In genomic region chr18:97252-97914, GRCh38 we compare ENCODE assay signal across 10 cellular contexts. TPM values are rescaled to one million over a fixed set of nuclear protein-coding genes. Genes with fewer than 3 reads are reported as not detected.
DNase-seq lines count a peak whose midpoint lies in the region; ATAC-seq, FAIRE-seq and TF ChIP-seq lines count a peak whose summit lies in the region.
"Not testable (repeated sequence)": the region's sequence is repeated elsewhere in the genome, so short reads cannot be mapped to it uniquely, and the experiment has no call there.
"Had no signal": no experiment of that assay in that cellular context is flagged by ENCODE, and none has a peak within 500 bp of the region (broad histone marks: within the 10 kb centered on the region; RNA-seq: fewer than 3 reads in every experiment).

No MANE protein-coding gene starts in this region.

- H3K4me2 ChIP-seq in DOHH2 (ENCODE audit: low read length); H1 (ENCODE audit: insufficient read depth in 1 of 2, low read depth in 2 of 2, low read length in 2 of 2): not testable (repeated sequence)

- peaks cover 12% of the 10 kb centered on the region for H3K27me3 Mint-ChIP-seq in activated CD4-positive, alpha-beta T cell treated with anti-CD3 and anti-CD28 coated beads, Interleukin-2, amount 10 ng/mL, durations not matched to agents 24 days and 14 days

- not testable (repeated sequence) for H3K9me2 ChIP-seq in DOHH2 (replicated peaks; ENCODE audit: control insufficient read depth, low read length)

- H4K5ac ChIP-seq in H1 (ENCODE audit: insufficient read length, low read depth, low read length) = not testable (repeated sequence)

- H3K4me1 ChIP-seq in DOHH2 (ENCODE audit: control insufficient read depth, low read length); H1 (replicated peaks in 1 of 4; ENCODE audit: control insufficient read depth in 3 of 4, insufficient read depth in 4 of 4, low read length in 3 of 4): not testable (repeated sequence)

- not testable (repeated sequence) for H3K9ac ChIP-seq in H1 (replicated peaks in 1 of 4; ENCODE audit: extremely low read depth in 1 of 4, low read depth in 3 of 4, low read length in 3 of 4)

- intact Hi-C loops in activated CD4-positive, alpha-beta T cell treated with anti-CD3 and anti-CD28 coated beads, Interleukin-2, amount 10 ng/mL, durations not matched to agents 24 days and 14 days (cut with micrococcal nuclease) = not testable (repeated sequence)

- not testable (repeated sequence) for H4K91ac ChIP-seq in H1 (replicated peaks; ENCODE audit: insufficient read length, low read length)

- not testable (repeated sequence) for H3K14ac ChIP-seq in H1 (ENCODE audit: insufficient read length)

- H2BK12ac ChIP-seq in H1 (ENCODE audit: low read depth, low read length) = not testable (repeated sequence)

- not testable (repeated sequence) for H3K27me3 ChIP-seq in DOHH2 (ENCODE audit: control insufficient read depth, low read length); H1 (replicated peaks in 1 of 4; ENCODE audit: control insufficient read depth in 3 of 4, extremely low read depth in 1 of 4, insufficient read depth in 3 of 4, low read length in 3 of 4)

- not testable (repeated sequence) for H4K8ac ChIP-seq in H1 (ENCODE audit: extremely low read depth, insufficient read depth, low read length)

- not testable (repeated sequence) for H3K4me3 Mint-ChIP-seq in activated CD4-positive, alpha-beta T cell treated with anti-CD3 and anti-CD28 coated beads, Interleukin-2, amount 10 ng/mL, durations not matched to agents 24 days and 14 days

- not testable (repeated sequence) for H3K4me1 Mint-ChIP-seq in activated CD4-positive, alpha-beta T cell treated with anti-CD3 and anti-CD28 coated beads, Interleukin-2, amount 10 ng/mL, durations not matched to agents 24 days and 14 days

- not testable (repeated sequence) for TF ChIP-seq POLR2A in H1 (IDR thresholded peaks at IDR 0.05; ENCODE audit: control extremely low read depth in 1 of 2, low read depth in 2 of 2, low read length in 2 of 2)

- not testable (repeated sequence) for H3K79me2 ChIP-seq in DOHH2 (ENCODE audit: control insufficient read depth, low read length); H1 (ENCODE audit: control insufficient read depth in 1 of 2, insufficient read depth in 2 of 2, low read length in 2 of 2)

- not testable (repeated sequence) for H3K36me3 ChIP-seq in DOHH2 (ENCODE audit: control insufficient read depth, low read length); H1 (ENCODE audit: control insufficient read depth in 2 of 4, insufficient read depth in 4 of 4, low read length in 3 of 4)

- H3K27ac ChIP-seq in DOHH2 (ENCODE audit: low read depth, low read length); H1 (ENCODE audit: low read depth, low read length): not testable (repeated sequence)

- not testable (repeated sequence) for TF ChIP-seq RAD21 in H1 (IDR thresholded peaks at IDR 0.05 in 1 of 2, conservative IDR thresholded peaks at IDR 0.05 in 1 of 2; ENCODE audit: low read depth in 2 of 2, low read length in 2 of 2)

- not testable (repeated sequence) for H2BK20ac ChIP-seq in H1 (ENCODE audit: low read length)

- H3K27ac Mint-ChIP-seq in activated CD4-positive, alpha-beta T cell treated with anti-CD3 and anti-CD28 coated beads, Interleukin-2, amount 10 ng/mL, durations not matched to agents 24 days and 14 days = not testable (repeated sequence)

- H2AFZ ChIP-seq in H1 (ENCODE audit: low read length) = not testable (repeated sequence)

- CTCF ChIA-PET in H1 (lab: Charles Lee; ENCODE audit: partially characterized antibody) = not testable (repeated sequence)

- H3K9me3 Mint-ChIP-seq in activated CD4-positive, alpha-beta T cell treated with anti-CD3 and anti-CD28 coated beads, Interleukin-2, amount 10 ng/mL, durations not matched to agents 24 days and 14 days = not testable (repeated sequence)

- peak; percentile 65 for DNase-seq in activated CD4-positive, alpha-beta T cell treated with anti-CD3 and anti-CD28 coated beads, Interleukin-2, amount 10 ng/mL, durations not matched to agents 24 days and 14 days
- not testable (repeated sequence) for DNase-seq in H1 (ENCODE audit: low read depth in 1 of 2, low spot score in 2 of 2)
- DNase-seq in stimulated activated CD4-positive, alpha-beta T cell treated with anti-CD3 and anti-CD28 coated beads, Interleukin-15, amount 100 ng/mL, for 24 hours = peak; percentile 52

- H3K79me1 ChIP-seq in H1 (ENCODE audit: low read depth, low read length) = not testable (repeated sequence)

- H2BK15ac ChIP-seq in H1 (ENCODE audit: low read length) = not testable (repeated sequence)

- H4K20me1 ChIP-seq in DOHH2 (ENCODE audit: control insufficient read depth, insufficient read depth, low read depth, low read length); H1 (replicated peaks in 1 of 2; ENCODE audit: control insufficient read depth in 1 of 2, insufficient read depth in 2 of 2, low read length in 2 of 2): not testable (repeated sequence)

- not testable (repeated sequence) for H2BK5ac ChIP-seq in H1 (ENCODE audit: low read depth, low read length)

- 81% methylated on average over 4 of the region's 31 CpGs; no CpG with 5 or more reads in 1 of the 2 experiments for WGBS in H1 (ENCODE audit: extremely low coverage in 1 of 2, insufficient coverage in 1 of 2, insufficient read length in 1 of 2, insufficient replicate concordance in 2 of 2, low coverage in 1 of 2, low lambda C conversion rate in 2 of 2, missing lambda C conversion rate in 1 of 2), 2 experiments

- POLR2A ChIA-PET in H1 (lab: Charles Lee; ENCODE audit: partially characterized antibody) = not testable (repeated sequence)

- not testable (repeated sequence) for H2AK5ac ChIP-seq in H1 (ENCODE audit: low read depth, low read length)

- H3K4me3 ChIP-seq in DOHH2 (ENCODE audit: low read length); H1 (ENCODE audit: extremely low read depth in 1 of 4, insufficient read depth in 2 of 4, low read depth in 3 of 4, low read length in 4 of 4): not testable (repeated sequence)

- TF ChIP-seq CTCF in DOHH2 (IDR thresholded peaks at IDR 0.05; ENCODE audit: low read depth, low read length, poor library complexity, severe bottlenecking) (peak; percentile 62), H1 (IDR thresholded peaks at IDR 0.05; ENCODE audit: control extremely low read depth in 1 of 3, insufficient read depth in 1 of 3, low read depth in 1 of 3, low read length in 3 of 3) (peak in 2 of 3 experiments; percentile 4 to 46; a peak in 3 of 4 replicates)

- not testable (repeated sequence) for H3K4ac ChIP-seq in H1 (replicated peaks; ENCODE audit: insufficient read length, low read depth, low read length)

- not testable (repeated sequence) for H3K23ac ChIP-seq in H1 (ENCODE audit: insufficient read length)

- ATAC-seq in GM18909 (IDR thresholded peaks at IDR 0.05; ENCODE audit: poor library complexity, unreplicated experiment) = peak; percentile 99
- ATAC-seq in GM21619 (IDR thresholded peaks at IDR 0.05; ENCODE audit: unreplicated experiment) = peak; percentile 93
- peak; percentile 99 for ATAC-seq in HG02973 (IDR thresholded peaks at IDR 0.05; ENCODE audit: unreplicated experiment)
- ATAC-seq in HG03521 (IDR thresholded peaks at IDR 0.05; ENCODE audit: unreplicated experiment) = peak; percentile 97

- FAIRE-seq in H1 (lab: Jason Lieb, UNC) = not testable (repeated sequence)

- H3K56ac ChIP-seq in H1 (replicated peaks; ENCODE audit: insufficient read length, low read depth, low read length) = not testable (repeated sequence)

- peaks cover 12% of the 10 kb centered on the region; the same call in 1 of the 2 replicates for H3K9me3 ChIP-seq in DOHH2 (ENCODE audit: control insufficient read depth, insufficient read depth, low read length)
- H3K9me3 ChIP-seq in H1 (ENCODE audit: insufficient read depth in 2 of 2, low read depth in 1 of 2, low read length in 1 of 2) = peaks cover 13 to 36% of the 10 kb centered on the region in 2 experiments

- TF ChIP-seq EP300 in H1 (IDR thresholded peaks at IDR 0.05; ENCODE audit: borderline replicate concordance in 1 of 2, low read depth in 2 of 2, low read length in 2 of 2) = not testable (repeated sequence)

- not testable (repeated sequence) for H2BK120ac ChIP-seq in H1 (replicated peaks; ENCODE audit: low read depth, low read length)

- not testable (repeated sequence) for H3K23me2 ChIP-seq in H1 (ENCODE audit: low read depth, low read length)

- H3K18ac ChIP-seq in H1 (ENCODE audit: extremely low read depth, low read length) = not testable (repeated sequence)

- H3F3A ChIP-seq in DOHH2 (ENCODE audit: control insufficient read depth, insufficient read depth) = not testable (repeated sequence)

- H3K36me3 Mint-ChIP-seq in activated CD4-positive, alpha-beta T cell treated with anti-CD3 and anti-CD28 coated beads, Interleukin-2, amount 10 ng/mL, durations not matched to agents 24 days and 14 days (ENCODE audit: low read depth) = not testable (repeated sequence)

RNA-seq across cellular contexts. Expression of gene TUBB8B, which starts 48.0 kb away (rescaled TPM):
- not detected in 2 replicates for total RNA-seq in activated CD4-positive, alpha-beta T cell treated with anti-CD3 and anti-CD28 coated beads, Interleukin-2, amount 10 ng/mL, durations not matched to agents 24 days and 14 days
- total RNA-seq in H1 (2021; fragmentation: NEBNext Ultra II Directional; extraction: Animal tissue kit (Norgen Biotek cat#: 25700)) = 0.36 and 0.60 TPM in 2 replicates
- 1.3 TPM in 2 replicates for polyA plus RNA-seq in H1 (2011; rRNA removed)
- 1.3 TPM for polyA plus RNA-seq in H1 (2011; cell fraction: cytosol; rRNA removed)
- polyA plus RNA-seq in H1 (2011; cell fraction: nucleus; rRNA removed) = 4.6 TPM
- 0.59 to 0.66 TPM (median 0.63 TPM) in 4 replicates for polyA plus RNA-seq in H1 (2012, experiment 1 of 2)
- polyA plus RNA-seq in H1 (2012, experiment 2 of 2) = 0.25 TPM
- polyA plus RNA-seq in H1 (2013, experiment 1 of 2) = 0.49 TPM
- 0.48 TPM for polyA plus RNA-seq in H1 (2013, experiment 2 of 2)
- 0.20 and 1.0 TPM in 2 replicates for polyA minus RNA-seq in H1 (2011; rRNA and poly(A)+ RNA removed)
- polyA minus RNA-seq in H1 (2011; cell fraction: cytosol; rRNA and poly(A)+ RNA removed) = not detected
- 1.4 TPM for polyA minus RNA-seq in H1 (2011; cell fraction: nucleus; rRNA and poly(A)+ RNA removed)
- total RNA-seq: left lobe of liver, renal cortical epithelial cell had no signal
